ENCODE assay signal across 1 cellular context in genomic region chr10:77862595-77862994, GRCh38.
TF ChIP-seq lines count a peak whose summit lies in the region.

No MANE protein-coding gene starts in this region.

TF ChIP-seq in SK-N-SH treated with all-trans-retinoic acid at 6 μM for 48 hours, 23 proteins besides CTCF, POLR2A, EP300 and RAD21 (continued from another document):
- TF ChIP-seq TSHZ2 (CRISPR knock-in tag; IDR thresholded peaks at IDR 0.05), result no peak
